Comparison of ENCODE assay signal across 19 cellular contexts in genomic region chr18:24446453-24446852, GRCh38. TPM values are rescaled to one million over a fixed set of nuclear protein-coding genes. Genes with fewer than 3 reads are reported as not detected.
A peak's percentile ranks its signal among the peaks of the same experiment; 100 is the strongest.
DNase-seq lines count a peak whose midpoint lies in the region; ATAC-seq and TF ChIP-seq lines count a peak whose summit lies in the region.
"Had no signal": no experiment of that assay in that cellular context is flagged by ENCODE, and none has a peak within 500 bp of the region (broad histone marks: within the 10 kb centered on the region; RNA-seq: fewer than 3 reads in every experiment).

No MANE protein-coding gene starts in this region.

- H3K4me1 ChIP-seq in OCI-LY7 (ENCODE audit: insufficient read depth, low read length, poor library complexity, severe bottlenecking), result no peaks in the 10 kb centered on the region
- H3K4me1 ChIP-seq: gastroesophageal sphincter had no signal

- H4K20me1 ChIP-seq in OCI-LY7 (ENCODE audit: insufficient read depth, low read length), result no peaks in the 10 kb centered on the region

- H3K4me2 ChIP-seq in OCI-LY7 (ENCODE audit: low read length), result no peak overlapping the region

- no peaks in the 10 kb centered on the region for H3K36me3 ChIP-seq in GM06990 (ENCODE audit: control insufficient read depth, insufficient read depth, low read length)
- H3K36me3 ChIP-seq in OCI-LY7 (ENCODE audit: insufficient read depth, low read length), result no peaks in the 10 kb centered on the region

- no TSS peak for BruUV-seq in OCI-LY7 (replicated peaks; lab: Mats Ljungman, UMichigan)

- no peak overlapping the region for H2AFZ ChIP-seq in OCI-LY7 (ENCODE audit: low read length)

- no peaks in the 10 kb centered on the region for H3K9me2 ChIP-seq in OCI-LY7 (ENCODE audit: insufficient read depth, low read length)

- H3K27ac ChIP-seq in OCI-LY7 (ENCODE audit: low read depth, low read length, poor library complexity, severe bottlenecking), result no peak overlapping the region
- H3K27ac ChIP-seq: gastroesophageal sphincter had no signal

- no peaks in the 10 kb centered on the region for H3K79me2 ChIP-seq in OCI-LY7 (ENCODE audit: insufficient read depth, low read depth, low read length)

- POLR2A ChIA-PET in OCI-LY7 (lab: Charles Lee), result interaction anchor here (0.7 to 0.9 kb wide), 2 partner anchors 42 to 1405 kb away, joined by 3 to 5 read pairs; no protein-coding TSS in a partner anchor

- DNase-seq in GM06990 (ENCODE audit: extremely low read depth, insufficient read length) (peak; percentile 30), OCI-LY7 (ENCODE audit: low spot score) (no peak), GM19240 (ENCODE audit: insufficient read length, low spot score) (no peak), NOMO-1 (lab: John Stamatoyannopoulos, UW; ENCODE audit: unreplicated experiment in 2 of 2) (no peak)
- DNase-seq in stimulated activated CD4-positive, alpha-beta T cell treated with anti-CD3 and anti-CD28 coated beads, Interleukin-1b, Interleukin-23, amount 100 ng/mL, for 48 hours, result no peak
- DNase-seq: 8988T, activated gamma-delta T cell treated with Interleukin-2 at 50 U/mL for 16 hours, anterior cingulate cortex, NCI-H2107, NCI-H748 treated with DMSO at 0.1 percent for 48 hours, T-cell had no signal

- TF ChIP-seq CTCF in GM06990 (IDR thresholded peaks at IDR 0.05; ENCODE audit: insufficient read depth, low read length, poor library complexity, severe bottlenecking), result no peak
- TF ChIP-seq CTCF in OCI-LY7 (conservative IDR thresholded peaks at IDR 0.05; ENCODE audit: low read length), result no peak

- H3K27me3 ChIP-seq in GM06990 (replicated peaks; ENCODE audit: control insufficient read depth, insufficient read depth, low read length), result no peaks in the 10 kb centered on the region
- H3K27me3 ChIP-seq: gastroesophageal sphincter had no signal

- CTCF ChIA-PET in OCI-LY7 (lab: Charles Lee; ENCODE audit: unreplicated experiment), result interaction anchor here (0.7 to 2.3 kb wide), 3 partner anchors 8 to 46 kb away, joined by 3 to 11 read pairs (median 4); no protein-coding TSS in a partner anchor

- H3K9me3 ChIP-seq in OCI-LY7 (ENCODE audit: low read length), result no peaks in the 10 kb centered on the region
- H3K9me3 ChIP-seq: gastroesophageal sphincter had no signal

- H3K4me3 ChIP-seq in GM06990 (replicated peaks; ENCODE audit: low read depth, low read length) (no peak overlapping the region), OCI-LY7 (ENCODE audit: low read depth, low read length, poor library complexity, severe bottlenecking) (no peak overlapping the region)
- H3K4me3 ChIP-seq: gastroesophageal sphincter, lung had no signal

- intact Hi-C loops in OCI-LY7 (cut with micrococcal nuclease; ENCODE audit: unreplicated experiment), result no loop called here

- peak; percentile 67 for ATAC-seq in GM19025 (IDR thresholded peaks at IDR 0.05; ENCODE audit: low read depth, unreplicated experiment)
- ATAC-seq in GM21825 (IDR thresholded peaks at IDR 0.05; ENCODE audit: unreplicated experiment), result peak; percentile 46
- ATAC-seq in HG03354 (IDR thresholded peaks at IDR 0.05; ENCODE audit: poor library complexity, severe bottlenecking, unreplicated experiment), result peak; percentile 71
- ATAC-seq: gastroesophageal sphincter; natural killer cell treated with Interleukin-12 subunit alpha and Interleukin-12 subunit beta and Interleukin-15 and Interleukin-18, amount 100 ng/mL, for 72 hours; T-cell had no signal

RNA-seq across cellular contexts. Expression of gene HRH4, which starts 14.0 kb away (rescaled TPM):
- total RNA-seq in OCI-LY7 (2014; rRNA removed; shearing (Covaris generic)), result not detected in 2 replicates
- not detected in 2 replicates for total RNA-seq in OCI-LY7 (2022)
- total RNA-seq: activated CD8-positive, alpha-beta memory T cell treated with anti-CD3 and anti-CD28 coated beads for 36 hours; Daoy had no signal

RNA-seq across cellular contexts. Expression of gene IMPACT, which starts 20.0 kb away (rescaled TPM):
- not detected in 2 replicates for total RNA-seq in OCI-LY7 (2014; rRNA removed; shearing (Covaris generic))
- total RNA-seq in OCI-LY7 (2022), result not detected in 2 replicates

RNA-seq across cellular contexts. Expression of gene OSBPL1A, which starts 48.8 kb away (rescaled TPM):
- 0.06 and 1.4 TPM in 2 replicates for total RNA-seq in OCI-LY7 (2014; rRNA removed; shearing (Covaris generic))
- total RNA-seq in OCI-LY7 (2022), result 0.59 and 0.65 TPM in 2 replicates
